Comparison of ENCODE assay signal across 14 cellular contexts in genomic region chr14:54738009-54738408, GRCh38.
DNase-seq lines count a peak whose midpoint lies in the region; ATAC-seq and TF ChIP-seq lines count a peak whose summit lies in the region.
"Had no signal": no experiment of that assay in that cellular context is flagged by ENCODE, and none has a peak within 500 bp of the region (broad histone marks: within the 10 kb centered on the region; RNA-seq: fewer than 3 reads in every experiment).

No MANE protein-coding gene starts in this region.

- no peak overlapping the region for H3K4me2 ChIP-seq in SK-N-SH
- H3K4me2 ChIP-seq: smooth muscle cell had no signal

- H3K4me1 Mint-ChIP-seq in activated CD4-positive, alpha-beta T cell treated with anti-CD3 and anti-CD28 coated beads, Interleukin-2, amount 10 ng/mL, durations not matched to agents 24 days and 14 days = peaks cover 63% of the 10 kb centered on the region
- H3K4me1 Mint-ChIP-seq in stimulated activated memory B cell treated with anti-CD40 and anti-IgM and Interleukin-4, amounts not matched to agents 10 μg/mL and 1 μg/mL and 100 μg/mL, for 72 hours = no peaks in the 10 kb centered on the region

- H2AFZ ChIP-seq in SK-N-SH (ENCODE audit: low read depth) = no peak overlapping the region

- H3F3A ChIP-seq in SK-N-SH (replicated peaks; ENCODE audit: insufficient read depth) = no peaks in the 10 kb centered on the region

- no peak for ATAC-seq in stimulated activated memory B cell treated with anti-CD40 and anti-IgM and Interleukin-4, amounts not matched to agents 10 μg/mL and 1 μg/mL and 100 μg/mL, for 72 hours
- no peak for ATAC-seq in GM19324 (IDR thresholded peaks at IDR 0.05; ENCODE audit: low FRiP score, unreplicated experiment)

- H3K4me3 ChIP-seq in SK-N-SH (ENCODE audit: low read depth in 2 of 2, low read length in 1 of 2) = no peak overlapping the region
- H3K4me3 ChIP-seq: SJSA1, smooth muscle cell had no signal

- H3K9me2 ChIP-seq in SK-N-SH = no peaks in the 10 kb centered on the region

- peak overlapping the region; percentile 76 for H3K27ac Mint-ChIP-seq in activated CD4-positive, alpha-beta T cell treated with anti-CD3 and anti-CD28 coated beads, Interleukin-2, amount 10 ng/mL, durations not matched to agents 24 days and 14 days
- peak overlapping the region; percentile 51 for H3K27ac Mint-ChIP-seq in stimulated activated memory B cell treated with anti-CD40 and anti-IgM and Interleukin-4, amounts not matched to agents 10 μg/mL and 1 μg/mL and 100 μg/mL, for 72 hours

- peak overlapping the region; percentile 63 for H3K4me3 Mint-ChIP-seq in activated CD4-positive, alpha-beta T cell treated with anti-CD3 and anti-CD28 coated beads, Interleukin-2, amount 10 ng/mL, durations not matched to agents 24 days and 14 days
- no peak overlapping the region for H3K4me3 Mint-ChIP-seq in stimulated activated memory B cell treated with anti-CD40 and anti-IgM and Interleukin-4, amounts not matched to agents 10 μg/mL and 1 μg/mL and 100 μg/mL, for 72 hours

- H3K36me3 ChIP-seq in SK-N-SH (replicated peaks in 1 of 2; ENCODE audit: control insufficient read depth in 1 of 2, insufficient read depth in 2 of 2, low read length in 1 of 2) = peaks cover 2 to 6% of the 10 kb centered on the region in 2 experiments

- H3K9ac ChIP-seq in SK-N-SH = no peak overlapping the region

- no peaks in the 10 kb centered on the region for H3K9me3 ChIP-seq in SK-N-SH

- no peak for TF ChIP-seq CTCF in SK-N-SH (IDR thresholded peaks at IDR 0.05)

- H3K27me3 Mint-ChIP-seq in activated CD4-positive, alpha-beta T cell treated with anti-CD3 and anti-CD28 coated beads, Interleukin-2, amount 10 ng/mL, durations not matched to agents 24 days and 14 days = peaks cover 2% of the 10 kb centered on the region
- no peaks in the 10 kb centered on the region for H3K27me3 Mint-ChIP-seq in stimulated activated memory B cell treated with anti-CD40 and anti-IgM and Interleukin-4, amounts not matched to agents 10 μg/mL and 1 μg/mL and 100 μg/mL, for 72 hours

- peaks cover 5% of the 10 kb centered on the region for H3K9me3 Mint-ChIP-seq in activated CD4-positive, alpha-beta T cell treated with anti-CD3 and anti-CD28 coated beads, Interleukin-2, amount 10 ng/mL, durations not matched to agents 24 days and 14 days
- H3K9me3 Mint-ChIP-seq in stimulated activated memory B cell treated with anti-CD40 and anti-IgM and Interleukin-4, amounts not matched to agents 10 μg/mL and 1 μg/mL and 100 μg/mL, for 72 hours = no peaks in the 10 kb centered on the region

- 73% methylated on average over 4 of the region's 4 CpGs for WGBS in SK-N-SH (ENCODE audit: low lambda C conversion rate)

- no peak for TF ChIP-seq RAD21 in SK-N-SH (IDR thresholded peaks at IDR 0.05; ENCODE audit: low read length)

- no peaks in the 10 kb centered on the region for H3K36me3 Mint-ChIP-seq in activated CD4-positive, alpha-beta T cell treated with anti-CD3 and anti-CD28 coated beads, Interleukin-2, amount 10 ng/mL, durations not matched to agents 24 days and 14 days (ENCODE audit: low read depth)
- peaks cover 12% of the 10 kb centered on the region for H3K36me3 Mint-ChIP-seq in stimulated activated memory B cell treated with anti-CD40 and anti-IgM and Interleukin-4, amounts not matched to agents 10 μg/mL and 1 μg/mL and 100 μg/mL, for 72 hours

- H3K4me1 ChIP-seq in SK-N-SH (ENCODE audit: control insufficient read depth in 1 of 2, insufficient read depth in 2 of 2, low read depth in 1 of 2, low read length in 1 of 2) = no peaks in the 10 kb centered on the region; a peak in 2 of 4 replicates
- H3K4me1 ChIP-seq: SJSA1 had no signal

- peaks cover 68% of the 10 kb centered on the region for H3K79me2 ChIP-seq in SK-N-SH (ENCODE audit: insufficient read depth)

- CTCF ChIA-PET in SK-N-SH (lab: Yijun Ruan, JAX) = interaction anchor here (1.1 kb wide), 1 partner anchor 35 kb away, joined by 4 read pairs; no protein-coding TSS in a partner anchor

- no peaks in the 10 kb centered on the region for H3K27me3 ChIP-seq in SK-N-SH (ENCODE audit: insufficient read depth)
- H3K27me3 ChIP-seq: SJSA1 had no signal

- POLR2A ChIA-PET in SK-N-SH (lab: Yijun Ruan, JAX) = no interaction called here

- intact Hi-C loops in activated CD4-positive, alpha-beta T cell treated with anti-CD3 and anti-CD28 coated beads, Interleukin-2, amount 10 ng/mL, durations not matched to agents 24 days and 14 days (cut with micrococcal nuclease) = no loop called here

- TF ChIP-seq EP300 in SK-N-SH (IDR thresholded peaks at IDR 0.05; ENCODE audit: borderline replicate concordance in 1 of 2, low read depth in 1 of 2, low read length in 1 of 2) = no peak

- DNase-seq in activated CD4-positive, alpha-beta T cell treated with anti-CD3 and anti-CD28 coated beads, Interleukin-2, amount 10 ng/mL, durations not matched to agents 24 days and 14 days = peak; percentile 64
- no peak for DNase-seq in activated CD4-positive, alpha-beta T cell treated with anti-CD3 and anti-CD28 coated beads, Interleukin-2, amount 50 U/mL, for 1 hour
- DNase-seq in SK-N-SH (no peak), foreskin melanocyte (peak; percentile 93), OCI-M2 (lab: John Stamatoyannopoulos, UW; ENCODE audit: unreplicated experiment) (no peak), SHP77 treated with DMSO at 0.1 percent for 48 hours (lab: John Stamatoyannopoulos, UW) (no peak)
- DNase-seq: activated CD4-positive, CD25-positive, alpha-beta regulatory T cell treated with anti-CD3 and anti-CD28 coated beads, Interleukin-2, amount 50 U/mL, for 72 hours; activated gamma-delta T cell; kidney; NCI-H345 had no signal

- H4K20me1 ChIP-seq in SK-N-SH (ENCODE audit: insufficient read depth) = peaks cover 49% of the 10 kb centered on the region

- peak overlapping the region; percentile 8 to 81; a peak in 2 of 4 replicates for H3K27ac ChIP-seq in SK-N-SH (ENCODE audit: low read depth in 2 of 2, low read length in 1 of 2)
- H3K27ac ChIP-seq: SJSA1 had no signal

TF ChIP-seq in SK-N-SH, 30 proteins besides CTCF, POLR2A, EP300 and RAD21:
- TF ChIP-seq GATA2 (CRISPR knock-in tag; IDR thresholded peaks at IDR 0.05) (no peak), JUND (IDR thresholded peaks at IDR 0.05) (no peak), TCF12 (IDR thresholded peaks at IDR 0.05) (peak; percentile 64), RFX5 (IDR thresholded peaks at IDR 0.05; ENCODE audit: low read length) (no peak), PBX3 (IDR thresholded peaks at IDR 0.05) (peak; percentile 46)

Comparison
In these comparisons a context has a peak if more than half of its experiments do, and no peak if none do; other contexts are left out.
1. DNase-seq: peak in activated CD4-positive, alpha-beta T cell treated with anti-CD3 and anti-CD28 coated beads, Interleukin-2, amount 10 ng/mL, durations not matched to agents 24 days and 14 days (single experiment) and foreskin melanocyte (single experiment); none in activated CD4-positive, alpha-beta T cell treated with anti-CD3 and anti-CD28 coated beads, Interleukin-2, amount 50 U/mL, for 1 hour (single experiment), SK-N-SH (single experiment), OCI-M2 (single experiment) and SHP77 treated with DMSO at 0.1 percent for 48 hours (single experiment).